In genomic region chr12:127690161-127690560, GRCh38 we compare ENCODE assay signal across 18 cellular contexts.
DNase-seq lines count a peak whose midpoint lies in the region; ATAC-seq and TF ChIP-seq lines count a peak whose summit lies in the region.
"Had no signal": no experiment of that assay in that cellular context is flagged by ENCODE, and none has a peak within 500 bp of the region (broad histone marks: within the 10 kb centered on the region; RNA-seq: fewer than 3 reads in every experiment).

No MANE protein-coding gene starts in this region.

- H3K4me3 Mint-ChIP-seq in activated naive CD4-positive, alpha-beta T cell treated with anti-CD3 and anti-CD28 coated beads for 36 hours: no peak overlapping the region
- H3K4me3 Mint-ChIP-seq: natural killer cell treated with Interleukin-12 subunit alpha and Interleukin-12 subunit beta and Interleukin-15 and Interleukin-18, amount 100 ng/mL, for 72 hours; stimulated activated memory B cell treated with anti-CD40 and anti-IgM and Interleukin-4, amounts not matched to agents 10 μg/mL and 1 μg/mL and 100 μg/mL, for 72 hours had no signal

- H3K36me3 ChIP-seq in smooth muscle cell (ENCODE audit: low read depth): no peaks in the 10 kb centered on the region
- H3K36me3 ChIP-seq: lower lobe of right lung, sigmoid colon, vagina had no signal

- H3K4me2 ChIP-seq in smooth muscle cell: no peak overlapping the region

- intact Hi-C loops in right cardiac atrium (cut with DNase I): no loop called here
- intact Hi-C loops in activated naive CD4-positive, alpha-beta T cell treated with anti-CD3 and anti-CD28 coated beads for 36 hours (cut with micrococcal nuclease): no loop called here

- no peak for ATAC-seq in right cardiac atrium
- ATAC-seq: lower lobe of right lung; natural killer cell treated with Interleukin-12 subunit alpha and Interleukin-12 subunit beta and Interleukin-15 and Interleukin-18, amount 100 ng/mL, for 72 hours; stimulated activated memory B cell treated with anti-CD40 and anti-IgM and Interleukin-4, amounts not matched to agents 10 μg/mL and 1 μg/mL and 100 μg/mL, for 72 hours had no signal

- H3K4me1 Mint-ChIP-seq in activated naive CD4-positive, alpha-beta T cell treated with anti-CD3 and anti-CD28 coated beads for 36 hours (ENCODE audit: low read depth): no peaks in the 10 kb centered on the region
- H3K4me1 Mint-ChIP-seq: stimulated activated memory B cell treated with anti-CD40 and anti-IgM and Interleukin-4, amounts not matched to agents 10 μg/mL and 1 μg/mL and 100 μg/mL, for 72 hours had no signal

- no peaks in the 10 kb centered on the region for H3K36me3 Mint-ChIP-seq in activated naive CD4-positive, alpha-beta T cell treated with anti-CD3 and anti-CD28 coated beads for 36 hours (ENCODE audit: low read depth)
- H3K36me3 Mint-ChIP-seq: natural killer cell treated with Interleukin-12 subunit alpha and Interleukin-12 subunit beta and Interleukin-15 and Interleukin-18, amount 100 ng/mL, for 72 hours; stimulated activated memory B cell treated with anti-CD40 and anti-IgM and Interleukin-4, amounts not matched to agents 10 μg/mL and 1 μg/mL and 100 μg/mL, for 72 hours had no signal

- H3K27ac Mint-ChIP-seq in activated naive CD4-positive, alpha-beta T cell treated with anti-CD3 and anti-CD28 coated beads for 36 hours: no peak overlapping the region
- H3K27ac Mint-ChIP-seq: natural killer cell treated with Interleukin-12 subunit alpha and Interleukin-12 subunit beta and Interleukin-15 and Interleukin-18, amount 100 ng/mL, for 72 hours; stimulated activated memory B cell treated with anti-CD40 and anti-IgM and Interleukin-4, amounts not matched to agents 10 μg/mL and 1 μg/mL and 100 μg/mL, for 72 hours had no signal

- no peak overlapping the region for H3K4me3 ChIP-seq in NB4 (ENCODE audit: low read depth, low read length)
- no peak overlapping the region for H3K4me3 ChIP-seq in choroid plexus epithelial cell (ENCODE audit: low read depth, low read length)
- H3K4me3 ChIP-seq in smooth muscle cell: no peak overlapping the region
- no peak overlapping the region for H3K4me3 ChIP-seq in right cardiac atrium (ENCODE audit: low read length)
- H3K4me3 ChIP-seq: lower lobe of right lung, sigmoid colon, SK-N-MC, vagina had no signal

- H3F3A ChIP-seq in smooth muscle cell (ENCODE audit: low read depth): no peaks in the 10 kb centered on the region

- TF ChIP-seq CTCF in NB4 (IDR thresholded peaks at IDR 0.05; ENCODE audit: low read depth, low read length) (peak; percentile 22), choroid plexus epithelial cell (conservative IDR thresholded peaks at IDR 0.05; ENCODE audit: low read depth, low read length) (peak; percentile 40), smooth muscle cell (IDR thresholded peaks at IDR 0.05; ENCODE audit: borderline replicate concordance, insufficient read depth, poor library complexity, severe bottlenecking) (peak; percentile 47)

- CTCF ChIA-PET in activated naive CD4-positive, alpha-beta T cell treated with anti-CD3 and anti-CD28 coated beads for 36 hours (lab: Charles Lee): no interaction called here

- H3K27ac ChIP-seq in smooth muscle cell (ENCODE audit: low read depth): no peak overlapping the region
- H3K27ac ChIP-seq in right cardiac atrium (ENCODE audit: low read length): no peak overlapping the region
- H3K27ac ChIP-seq: HL-60, lower lobe of right lung, sigmoid colon, SK-N-MC, vagina had no signal

- no peaks in the 10 kb centered on the region for H4K20me1 ChIP-seq in smooth muscle cell (ENCODE audit: low read depth)

- H3K79me2 ChIP-seq in smooth muscle cell (ENCODE audit: low read depth): no peaks in the 10 kb centered on the region

- no peak for TF ChIP-seq POLR2A in NB4 (IDR thresholded peaks at IDR 0.05; ENCODE audit: extremely low read depth, insufficient read length)

- H3K9me3 ChIP-seq in smooth muscle cell (replicated peaks; ENCODE audit: low read depth) (no peaks in the 10 kb centered on the region), right cardiac atrium (ENCODE audit: control insufficient read depth, low read length) (no peaks in the 10 kb centered on the region)
- H3K9me3 ChIP-seq: lower lobe of right lung, vagina had no signal

- H3K27me3 Mint-ChIP-seq in activated naive CD4-positive, alpha-beta T cell treated with anti-CD3 and anti-CD28 coated beads for 36 hours (ENCODE audit: low read depth): no peaks in the 10 kb centered on the region
- H3K27me3 Mint-ChIP-seq: stimulated activated memory B cell treated with anti-CD40 and anti-IgM and Interleukin-4, amounts not matched to agents 10 μg/mL and 1 μg/mL and 100 μg/mL, for 72 hours had no signal

- DNase-seq in SIG-M5 treated with dmso at 0.1 percent for 504 hours (lab: John Stamatoyannopoulos, UW; ENCODE audit: unreplicated experiment) (peak; percentile 2), SIG-M5 (lab: John Stamatoyannopoulos, UW) (no peak), NB4 (ENCODE audit: low read depth) (peak; percentile 16), choroid plexus epithelial cell (ENCODE audit: low read depth) (peak; percentile 13), smooth muscle cell (lab: John Stamatoyannopoulos, UW; ENCODE audit: unreplicated experiment) (no peak), right cardiac atrium (no peak), COLO829 (ENCODE audit: low spot score) (no peak)
- DNase-seq in activated naive CD4-positive, alpha-beta T cell treated with anti-CD3 and anti-CD28 coated beads for 36 hours: no peak
- DNase-seq: activated CD8-positive, alpha-beta memory T cell treated with anti-CD3 and anti-CD28 coated beads for 24 hours; activated effector memory CD4-positive, alpha-beta T cell treated with Interleukin-2 at 50 U/mL for 16 hours; foreskin melanocyte; lower lobe of right lung; sigmoid colon had no signal

- 28% methylated on average over 5 of the region's 5 CpGs for WGBS in smooth muscle cell (ENCODE audit: low lambda C conversion rate)
- WGBS in right cardiac atrium: 67% methylated on average over 5 of the region's 5 CpGs

- H3K9ac ChIP-seq in smooth muscle cell (ENCODE audit: low read depth): no peak overlapping the region

- H2AFZ ChIP-seq in smooth muscle cell (ENCODE audit: low read depth): no peak overlapping the region

- no peaks in the 10 kb centered on the region for H3K9me3 Mint-ChIP-seq in activated naive CD4-positive, alpha-beta T cell treated with anti-CD3 and anti-CD28 coated beads for 36 hours
- H3K9me3 Mint-ChIP-seq: natural killer cell treated with Interleukin-12 subunit alpha and Interleukin-12 subunit beta and Interleukin-15 and Interleukin-18, amount 100 ng/mL, for 72 hours; stimulated activated memory B cell treated with anti-CD40 and anti-IgM and Interleukin-4, amounts not matched to agents 10 μg/mL and 1 μg/mL and 100 μg/mL, for 72 hours had no signal

- peaks cover 24% of the 10 kb centered on the region for H3K27me3 ChIP-seq in smooth muscle cell (ENCODE audit: low read depth)
- H3K27me3 ChIP-seq in right cardiac atrium (ENCODE audit: control insufficient read depth, insufficient read depth): no peaks in the 10 kb centered on the region
- H3K27me3 ChIP-seq: sigmoid colon, vagina had no signal

- no peaks in the 10 kb centered on the region for H3K4me1 ChIP-seq in smooth muscle cell (ENCODE audit: low read depth)
- no peaks in the 10 kb centered on the region for H3K4me1 ChIP-seq in right cardiac atrium (ENCODE audit: control insufficient read depth, insufficient read depth, low read length)
- H3K4me1 ChIP-seq: lower lobe of right lung, sigmoid colon, vagina had no signal

Comparison
In these comparisons a context has a peak if more than half of its experiments do, and no peak if none do; other contexts are left out.
1. DNase-seq: peak in SIG-M5 treated with dmso at 0.1 percent for 504 hours (single experiment), NB4 (single experiment) and choroid plexus epithelial cell (single experiment); none in SIG-M5 (single experiment), smooth muscle cell (single experiment), right cardiac atrium (0 of 3), COLO829 (single experiment) and activated naive CD4-positive, alpha-beta T cell treated with anti-CD3 and anti-CD28 coated beads for 36 hours (single experiment).
2. Peak in every context shown above with its lines, with median percentiles within 50 percentile points of each other: CTCF ChIP-seq.